9 cellular contexts compared by ENCODE assay signal in genomic region chr9:34961574-34962480, GRCh38. TPM values are rescaled to one million over a fixed set of nuclear protein-coding genes. Genes with fewer than 3 reads are reported as not detected.
A peak's percentile ranks its signal among the peaks of the same experiment; 100 is the strongest.
DNase-seq lines count a peak whose midpoint lies in the region; ATAC-seq and TF ChIP-seq lines count a peak whose summit lies in the region.
"Had no signal": no experiment of that assay in that cellular context is flagged by ENCODE, and none has a peak within 500 bp of the region (broad histone marks: within the 10 kb centered on the region; RNA-seq: fewer than 3 reads in every experiment).

No MANE protein-coding gene starts in this region.

- POLR2A ChIA-PET in activated CD4-positive, alpha-beta memory T cell treated with anti-CD3 and anti-CD28 coated beads for 36 hours (lab: Charles Lee) = interaction anchor here (0.5 to 1.1 kb wide), 3 partner anchors 28 to 118 kb away, joined by 3 read pairs; partner anchors contain the start of genes DNAJB5 and FANCG
- POLR2A ChIA-PET in activated CD4-positive, alpha-beta memory T cell treated with anti-CD3 and anti-CD28 coated beads, Interleukin-2, amount 10 ng/mL, durations not matched to agents 7 days and 5 days (lab: Charles Lee) = interaction anchor here (1.3 kb wide), 1 partner anchor 111 kb away, joined by 3 read pairs; the partner anchor contains the start of gene VCP

- peak; percentile 46 for DNase-seq in activated CD4-positive, alpha-beta memory T cell treated with anti-CD3 and anti-CD28 coated beads for 36 hours
- DNase-seq in activated CD4-positive, alpha-beta memory T cell treated with anti-CD3 and anti-CD28 coated beads, Interleukin-2, amount 10 ng/mL, durations not matched to agents 7 days and 5 days = no peak
- DNase-seq in HS-5 (ENCODE audit: low read depth) (peak; percentile 19), endothelial cell (ENCODE audit: low spot score) (no peak), renal cortical epithelial cell (ENCODE audit: low read depth) (peak; percentile 85), DMS 273 treated with DMSO at 0.1 percent for 48 hours (lab: John Stamatoyannopoulos, UW) (no peak)
- DNase-seq: H7 had no signal

- H3K4me1 Mint-ChIP-seq in activated CD4-positive, alpha-beta memory T cell treated with anti-CD3 and anti-CD28 coated beads for 36 hours (ENCODE audit: low read depth) = peaks cover 26% of the 10 kb centered on the region
- H3K4me1 Mint-ChIP-seq in activated CD4-positive, alpha-beta memory T cell treated with anti-CD3 and anti-CD28 coated beads, Interleukin-2, amount 10 ng/mL, durations not matched to agents 7 days and 5 days = peaks cover 7% of the 10 kb centered on the region
- H3K4me1 Mint-ChIP-seq in endothelial cell (ENCODE audit: unreplicated experiment) = peaks cover 30% of the 10 kb centered on the region

- ATAC-seq in GM18907 (IDR thresholded peaks at IDR 0.05; ENCODE audit: unreplicated experiment) = no peak
- ATAC-seq in HG03095 (IDR thresholded peaks at IDR 0.05; ENCODE audit: unreplicated experiment) = no peak

- no peaks in the 10 kb centered on the region for H3K9me3 Mint-ChIP-seq in activated CD4-positive, alpha-beta memory T cell treated with anti-CD3 and anti-CD28 coated beads for 36 hours
- no peaks in the 10 kb centered on the region for H3K9me3 Mint-ChIP-seq in activated CD4-positive, alpha-beta memory T cell treated with anti-CD3 and anti-CD28 coated beads, Interleukin-2, amount 10 ng/mL, durations not matched to agents 7 days and 5 days
- H3K9me3 Mint-ChIP-seq in endothelial cell (ENCODE audit: unreplicated experiment) = no peaks in the 10 kb centered on the region

- H3K4me3 Mint-ChIP-seq in activated CD4-positive, alpha-beta memory T cell treated with anti-CD3 and anti-CD28 coated beads for 36 hours = no peak overlapping the region
- H3K4me3 Mint-ChIP-seq in activated CD4-positive, alpha-beta memory T cell treated with anti-CD3 and anti-CD28 coated beads, Interleukin-2, amount 10 ng/mL, durations not matched to agents 7 days and 5 days = no peak overlapping the region
- peak overlapping the region; percentile 7 for H3K4me3 Mint-ChIP-seq in endothelial cell (ENCODE audit: unreplicated experiment)

- TF ChIP-seq CTCF in endothelial cell (IDR thresholded peaks at IDR 0.05; ENCODE audit: unreplicated experiment) = no peak

- no peaks in the 10 kb centered on the region for H3K36me3 Mint-ChIP-seq in activated CD4-positive, alpha-beta memory T cell treated with anti-CD3 and anti-CD28 coated beads for 36 hours
- H3K36me3 Mint-ChIP-seq in activated CD4-positive, alpha-beta memory T cell treated with anti-CD3 and anti-CD28 coated beads, Interleukin-2, amount 10 ng/mL, durations not matched to agents 7 days and 5 days (ENCODE audit: low read depth) = no peaks in the 10 kb centered on the region
- H3K36me3 Mint-ChIP-seq in endothelial cell (ENCODE audit: low read depth, unreplicated experiment) = no peaks in the 10 kb centered on the region

- H3K27ac Mint-ChIP-seq in activated CD4-positive, alpha-beta memory T cell treated with anti-CD3 and anti-CD28 coated beads for 36 hours = no peak overlapping the region
- no peak overlapping the region for H3K27ac Mint-ChIP-seq in activated CD4-positive, alpha-beta memory T cell treated with anti-CD3 and anti-CD28 coated beads, Interleukin-2, amount 10 ng/mL, durations not matched to agents 7 days and 5 days
- no peak overlapping the region for H3K27ac Mint-ChIP-seq in endothelial cell (ENCODE audit: unreplicated experiment)

- peaks cover 55% of the 10 kb centered on the region for H3K27me3 Mint-ChIP-seq in activated CD4-positive, alpha-beta memory T cell treated with anti-CD3 and anti-CD28 coated beads for 36 hours
- peaks cover 70% of the 10 kb centered on the region for H3K27me3 Mint-ChIP-seq in activated CD4-positive, alpha-beta memory T cell treated with anti-CD3 and anti-CD28 coated beads, Interleukin-2, amount 10 ng/mL, durations not matched to agents 7 days and 5 days
- peaks cover 2% of the 10 kb centered on the region for H3K27me3 Mint-ChIP-seq in endothelial cell (ENCODE audit: unreplicated experiment)

- intact Hi-C loops in activated CD4-positive, alpha-beta memory T cell treated with anti-CD3 and anti-CD28 coated beads for 36 hours (cut with micrococcal nuclease) = loop anchor here (2.0 kb wide), 1 partner anchor 23 kb away; no protein-coding TSS in a partner anchor

- CTCF ChIA-PET in activated CD4-positive, alpha-beta memory T cell treated with anti-CD3 and anti-CD28 coated beads for 36 hours (lab: Charles Lee) = interaction anchor here (0.6 to 2.5 kb wide), 10 partner anchors 10 to 658 kb away, joined by 3 to 22 read pairs (median 4); partner anchors contain the start of gene PIGO
- CTCF ChIA-PET in activated CD4-positive, alpha-beta memory T cell treated with anti-CD3 and anti-CD28 coated beads, Interleukin-2, amount 10 ng/mL, durations not matched to agents 7 days and 5 days (lab: Charles Lee) = interaction anchor here (0.7 to 1.1 kb wide), 3 partner anchors 10 to 201 kb away, joined by 3 read pairs; no protein-coding TSS in a partner anchor

RNA-seq across cellular contexts. Expression of gene PHF24, which starts 3.7 kb away (rescaled TPM):
- total RNA-seq in activated CD4-positive, alpha-beta memory T cell treated with anti-CD3 and anti-CD28 coated beads for 36 hours = under 1 TPM in 1 of 2 experiments, not detected in 1; 0.12 TPM
- total RNA-seq in activated CD4-positive, alpha-beta memory T cell treated with anti-CD3 and anti-CD28 coated beads, Interleukin-2, amount 10 ng/mL, durations not matched to agents 7 days and 5 days = not detected
- 0.13 TPM for total RNA-seq in endothelial cell (ENCODE audit: unreplicated experiment)
- under 0.01 TPM in 1 of 2 replicates, not detected in the other for total RNA-seq in renal cortical epithelial cell

RNA-seq across cellular contexts. Expression of gene DNAJB5, which starts 27.7 kb away (rescaled TPM):
- 10 to 100 TPM; 11.5 to 12.0 TPM for total RNA-seq in activated CD4-positive, alpha-beta memory T cell treated with anti-CD3 and anti-CD28 coated beads for 36 hours
- 1 to 10 TPM; 3.2 to 4.1 TPM for total RNA-seq in activated CD4-positive, alpha-beta memory T cell treated with anti-CD3 and anti-CD28 coated beads, Interleukin-2, amount 10 ng/mL, durations not matched to agents 7 days and 5 days
- 20.4 TPM for total RNA-seq in endothelial cell (ENCODE audit: unreplicated experiment)
- 8.7 and 13.4 TPM in 2 replicates for total RNA-seq in renal cortical epithelial cell

Comparison
In these comparisons a context has a peak if more than half of its experiments do, and no peak if none do; other contexts are left out.
1. DNase-seq: peak in activated CD4-positive, alpha-beta memory T cell treated with anti-CD3 and anti-CD28 coated beads for 36 hours (single experiment), HS-5 (single experiment) and renal cortical epithelial cell (single experiment); none in activated CD4-positive, alpha-beta memory T cell treated with anti-CD3 and anti-CD28 coated beads, Interleukin-2, amount 10 ng/mL, durations not matched to agents 7 days and 5 days (single experiment), endothelial cell (single experiment) and DMS 273 treated with DMSO at 0.1 percent for 48 hours (single experiment).